9 cellular contexts compared by ENCODE assay signal in the genomic region with DNA sequence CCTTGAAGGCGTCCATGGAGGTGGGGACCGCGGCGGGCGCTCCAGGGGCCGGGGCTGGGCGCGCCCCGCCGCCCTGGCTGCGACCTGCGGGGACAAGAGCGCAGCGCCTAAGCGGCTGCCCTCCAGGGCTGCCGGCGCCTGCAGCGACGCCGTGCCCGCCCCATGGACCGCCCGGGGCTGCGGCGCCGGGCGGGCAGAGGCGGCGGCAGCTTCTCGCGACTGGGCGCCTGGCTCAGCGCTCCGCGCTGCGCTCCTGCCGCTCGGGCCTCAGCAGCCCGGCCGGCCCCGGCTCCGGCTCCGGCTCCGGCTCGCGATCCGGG. TPM values are rescaled to one million over a fixed set of nuclear protein-coding genes. Genes with fewer than 3 reads are reported as not detected.
DNase-seq lines count a peak whose midpoint lies in the region; ATAC-seq and TF ChIP-seq lines count a peak whose summit lies in the region.
"Had no signal": no experiment of that assay in that cellular context is flagged by ENCODE, and none has a peak within 500 bp of the region (broad histone marks: within the 10 kb centered on the region; RNA-seq: fewer than 3 reads in every experiment).

No MANE protein-coding gene starts in this region.

- no peak for TF ChIP-seq POLR2A in suprapubic skin (IDR thresholded peaks at IDR 0.05)

- H3K9me3 ChIP-seq in T-helper 17 cell (ENCODE audit: control insufficient read depth, low read length, poor library complexity, severe bottlenecking) = no peaks in the 10 kb centered on the region
- no peaks in the 10 kb centered on the region for H3K9me3 ChIP-seq in right cardiac atrium (ENCODE audit: control insufficient read depth, low read length)
- H3K9me3 ChIP-seq in suprapubic skin = no peaks in the 10 kb centered on the region

- peaks cover 9% of the 10 kb centered on the region for H3K36me3 Mint-ChIP-seq in T-helper 17 cell (ENCODE audit: low read depth)

- peak; percentile 29 for ATAC-seq in T-helper 17 cell
- no peak for ATAC-seq in right cardiac atrium
- ATAC-seq in GM18517 (IDR thresholded peaks at IDR 0.05; ENCODE audit: unreplicated experiment) = no peak

- H3K4me3 Mint-ChIP-seq in T-helper 17 cell = peak overlapping the region; percentile 82

- peak in 2 of 3 experiments; percentile 71 to 75 for DNase-seq in NCI-H1417 (lab: John Stamatoyannopoulos, UW)
- DNase-seq in NCI-H1417 treated with DMSO at 0.1 percent for 48 hours (lab: John Stamatoyannopoulos, UW) = no peak
- no peak for DNase-seq in T-helper 17 cell
- DNase-seq in right cardiac atrium = peak in 1 of 3 donors; percentile 21
- DNase-seq in suprapubic skin (ENCODE audit: low spot score in 2 of 2) = no peak
- DNase-seq in kidney tubule cell (ENCODE audit: low spot score) = no peak
- DNase-seq in SHP77 (lab: John Stamatoyannopoulos, UW) = no peak
- DNase-seq: effector CD8-positive, alpha-beta T cell had no signal

- no peak overlapping the region for H3K27ac Mint-ChIP-seq in T-helper 17 cell

- H3K4me1 ChIP-seq in right cardiac atrium (ENCODE audit: control insufficient read depth, insufficient read depth, low read length) (peaks cover 2% of the 10 kb centered on the region), suprapubic skin (peaks cover 39% of the 10 kb centered on the region)

- TF ChIP-seq CTCF in suprapubic skin (IDR thresholded peaks at IDR 0.05) = no peak

- H3K27ac ChIP-seq in right cardiac atrium (ENCODE audit: low read length) = no peak overlapping the region
- no peak overlapping the region for H3K27ac ChIP-seq in suprapubic skin

- H3K36me3 ChIP-seq in suprapubic skin = no peaks in the 10 kb centered on the region

- H3K27me3 ChIP-seq in right cardiac atrium (ENCODE audit: control insufficient read depth, insufficient read depth) = no peaks in the 10 kb centered on the region
- peaks cover 100% of the 10 kb centered on the region for H3K27me3 ChIP-seq in suprapubic skin

- H3K4me1 Mint-ChIP-seq in T-helper 17 cell = peaks cover 28% of the 10 kb centered on the region

- intact Hi-C loops in right cardiac atrium (cut with DNase I) = no loop called here

- WGBS in right cardiac atrium = under 1% methylated on average over 47 of the region's 47 CpGs
- WGBS in suprapubic skin = no CpG with 5 or more reads among the region's 47 CpGs

- no peak for TF ChIP-seq EP300 in suprapubic skin (IDR thresholded peaks at IDR 0.05)

- peak overlapping the region; percentile 46 for H3K4me3 ChIP-seq in right cardiac atrium (ENCODE audit: low read length)
- peak overlapping the region; percentile 63 for H3K4me3 ChIP-seq in suprapubic skin

- peaks cover 82% of the 10 kb centered on the region for H3K27me3 Mint-ChIP-seq in T-helper 17 cell

RNA-seq across cellular contexts. Expression of a gene that starts 0.2 kb away (rescaled TPM):
- not detected for total RNA-seq in T-helper 17 cell
- total RNA-seq in right cardiac atrium = under 1 TPM in 1 of 4 donors, not detected in 3; 0.18 TPM
- 0.02 TPM for polyA plus RNA-seq in right cardiac atrium
- total RNA-seq in suprapubic skin = 1 to 10 TPM in 3 of 4 donors, under 1 TPM in 1; 0.64 to 2.4 (median 1.4) TPM

Comparison
In these comparisons a context has a peak if more than half of its experiments do, and no peak if none do; other contexts are left out.
1. DNase-seq: peak in NCI-H1417 (2 of 3); none in NCI-H1417 treated with DMSO at 0.1 percent for 48 hours (single experiment), T-helper 17 cell (0 of 3), suprapubic skin (0 of 2), kidney tubule cell (single experiment) and SHP77 (0 of 2).